Comparison of ENCODE assay signal across 8 cellular contexts in the genomic region with DNA sequence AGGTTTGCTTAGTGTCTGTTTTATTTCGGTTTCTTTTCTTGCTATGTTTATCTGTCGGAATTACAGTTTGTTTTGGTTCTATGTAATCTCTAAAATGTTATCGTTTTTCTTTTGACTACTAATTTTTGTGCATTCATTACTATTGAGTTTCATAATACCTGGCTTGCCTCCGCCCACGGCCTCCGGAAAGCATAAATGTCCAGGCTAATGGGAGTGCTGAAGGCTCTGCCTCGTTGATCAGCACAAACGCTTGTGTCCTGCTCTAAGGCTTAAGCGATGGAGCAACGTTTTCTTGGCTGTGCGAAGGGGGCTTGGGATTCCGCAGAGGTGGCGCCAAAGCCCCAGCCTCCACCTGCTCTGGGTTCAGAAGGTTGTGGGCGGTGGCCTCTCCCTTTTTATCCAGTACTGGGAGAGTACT. TPM values are rescaled to one million over a fixed set of nuclear protein-coding genes. Genes with fewer than 3 reads are reported as not detected.
A peak's percentile ranks its signal among the peaks of the same experiment; 100 is the strongest.
DNase-seq lines count a peak whose midpoint lies in the region; ATAC-seq, FAIRE-seq and TF ChIP-seq lines count a peak whose summit lies in the region.

No MANE protein-coding gene starts in this region.

- no peaks in the 10 kb centered on the region for H3K27me3 ChIP-seq in BLaER1 treated with 17β-estradiol and CSF1 and Interleukin-3, amounts not matched to agents 10 nM and 100 nM
- H3K27me3 ChIP-seq in endothelial cell of umbilical vein (ENCODE audit: control insufficient read depth in 2 of 2, insufficient read depth in 2 of 2, low read length in 2 of 2) (no peaks in the 10 kb centered on the region), pancreas (peaks cover 0 to 75% (median 12%) of the 10 kb centered on the region in 4 donors), aorta (ENCODE audit: control insufficient read depth in 1 of 2, insufficient read depth in 2 of 2, low read length in 1 of 2) (no peaks in the 10 kb centered on the region)

- H4K20me1 ChIP-seq in BLaER1 treated with 17β-estradiol and CSF1 and Interleukin-3, amounts not matched to agents 10 nM and 100 nM = no peaks in the 10 kb centered on the region
- no peaks in the 10 kb centered on the region for H4K20me1 ChIP-seq in endothelial cell of umbilical vein (replicated peaks; ENCODE audit: control insufficient read depth, extremely low read depth, insufficient read depth, low read length)

- CTCF ChIA-PET in endothelial cell of umbilical vein (lab: Charles Lee) = interaction anchor here (0.7 to 6.3 kb wide), 16 partner anchors 9 to 130 kb away, joined by 3 to 77 read pairs (median 19); no protein-coding TSS in a partner anchor

- H3K9ac ChIP-seq in BLaER1 treated with 17β-estradiol and CSF1 and Interleukin-3, amounts not matched to agents 10 nM and 100 nM = peak overlapping the region; percentile 84 to 96 (median 91); a peak in 20 of 22 replicates
- H3K9ac ChIP-seq in SK-N-MC (ENCODE audit: insufficient read length) = peak overlapping the region; percentile 73
- peak overlapping the region; percentile 93 for H3K9ac ChIP-seq in endothelial cell of umbilical vein (replicated peaks; ENCODE audit: extremely low read depth, insufficient read depth, low read length)

- TF ChIP-seq POLR2A in endothelial cell of umbilical vein (IDR thresholded peaks at IDR 0.05; ENCODE audit: low read depth, low read length) = no peak

- ATAC-seq in GM19025 (IDR thresholded peaks at IDR 0.05; ENCODE audit: low read depth, unreplicated experiment) (peak; percentile 16), HG03196 (IDR thresholded peaks at IDR 0.05; ENCODE audit: unreplicated experiment) (peak; percentile 4), pancreas (peak in 2 of 4 donors; percentile 4 to 7), aorta (ENCODE audit: low FRiP score) (no peak)

- FAIRE-seq in endothelial cell of umbilical vein (lab: Jason Lieb, UNC) = no peak
- FAIRE-seq in pancreas (lab: Jason Lieb, UNC) = no peak

- TF ChIP-seq CTCF in endothelial cell of umbilical vein (IDR thresholded peaks at IDR 0.05; ENCODE audit: extremely low read depth in 1 of 2, insufficient read depth in 1 of 2, low read depth in 1 of 2, low read length in 2 of 2) (no peak), pancreas (IDR thresholded peaks at IDR 0.05) (no peak)

- peak overlapping the region; percentile 68 for H2AFZ ChIP-seq in endothelial cell of umbilical vein (ENCODE audit: low read depth, low read length)

- DNase-seq in SK-N-MC (ENCODE audit: low read depth, low spot score) (no peak), endothelial cell of umbilical vein (ENCODE audit: low read depth, low spot score) (no peak), pancreas (no peak), aorta (no peak), activated gamma-delta T cell (lab: John Stamatoyannopoulos, UW) (no peak)

- H3K4me2 ChIP-seq in BLaER1 treated with 17β-estradiol and CSF1 and Interleukin-3, amounts not matched to agents 10 nM and 100 nM = peak overlapping the region; percentile 80 to 97 (median 94)
- peak overlapping the region; percentile 98 for H3K4me2 ChIP-seq in endothelial cell of umbilical vein (ENCODE audit: insufficient read depth, low read length)

- dilution Hi-C loops in endothelial cell of umbilical vein (cut with MboI; ENCODE audit: extremely low pct_ligation_motif_present, low sequenced_read_pairs) = no loop called here

- H3K79me2 ChIP-seq in endothelial cell of umbilical vein (ENCODE audit: control insufficient read depth, insufficient read depth, low read length) = peaks cover 17% of the 10 kb centered on the region

- intact Hi-C loops in endothelial cell of umbilical vein (cut with micrococcal nuclease) (loop anchor here (1.0 kb wide), 2 partner anchors 14 to 18 kb away; no protein-coding TSS in a partner anchor), pancreas (cut with DNase I) (no loop called here), aorta (cut with DNase I) (no loop called here)

- H3K9me3 ChIP-seq in BLaER1 treated with 17β-estradiol and CSF1 and Interleukin-3, amounts not matched to agents 10 nM and 100 nM (replicated peaks in 1 of 11) = no peaks in the 10 kb centered on the region
- H3K9me3 ChIP-seq in SK-N-MC (ENCODE audit: low read depth, low read length) (no peaks in the 10 kb centered on the region), endothelial cell of umbilical vein (replicated peaks; ENCODE audit: control insufficient read depth, insufficient read depth, low read length) (no peaks in the 10 kb centered on the region), pancreas (no peaks in the 10 kb centered on the region), aorta (ENCODE audit: control insufficient read depth, low read length) (no peaks in the 10 kb centered on the region)

- H3K4me1 ChIP-seq in BLaER1 treated with 17β-estradiol and CSF1 and Interleukin-3, amounts not matched to agents 10 nM and 100 nM = peaks cover 23 to 34% (median 30%) of the 10 kb centered on the region in 10 experiments
- peaks cover 19% of the 10 kb centered on the region for H3K4me1 ChIP-seq in endothelial cell of umbilical vein (ENCODE audit: control insufficient read depth, extremely low read depth, insufficient read depth, low read length)
- H3K4me1 ChIP-seq in pancreas = no peaks in the 10 kb centered on the region
- H3K4me1 ChIP-seq in aorta (ENCODE audit: control insufficient read depth in 1 of 2, insufficient read depth in 2 of 2, low read length in 2 of 2) = no peaks in the 10 kb centered on the region

- WGBS in pancreas, 2 donors = 15 to 19% methylated on average over 14 of the region's 14 CpGs
- 66 to 70% methylated on average over 14 of the region's 14 CpGs for WGBS in aorta, 2 donors

- H3K27ac ChIP-seq in BLaER1 treated with 17β-estradiol and CSF1 and Interleukin-3, amounts not matched to agents 10 nM and 100 nM = peak overlapping the region; percentile 91 to 98 (median 95); a peak in 20 of 22 replicates
- H3K27ac ChIP-seq in SK-N-MC (no peak overlapping the region), endothelial cell of umbilical vein (ENCODE audit: insufficient read depth, low read depth, low read length) (peak overlapping the region; percentile 93), pancreas (peak overlapping the region in 3 of 4 donors; percentile 49 to 91 (median 81)), aorta (ENCODE audit: low read depth in 1 of 2, low read length in 2 of 2) (no peak overlapping the region)

- no peaks in the 10 kb centered on the region for H3K9me1 ChIP-seq in endothelial cell of umbilical vein (replicated peaks; ENCODE audit: control insufficient read depth, extremely low read depth, insufficient read depth, low read length)

- no TSS peak for BruUV-seq in endothelial cell of umbilical vein (replicated peaks; lab: Mats Ljungman, UMichigan)

- H3K36me3 ChIP-seq in BLaER1 treated with 17β-estradiol and CSF1 and Interleukin-3, amounts not matched to agents 10 nM and 100 nM = no peaks in the 10 kb centered on the region
- H3K36me3 ChIP-seq in SK-N-MC (ENCODE audit: insufficient read depth, low read length) (no peaks in the 10 kb centered on the region), endothelial cell of umbilical vein (ENCODE audit: control insufficient read depth in 2 of 2, extremely low read depth in 1 of 2, insufficient read depth in 2 of 2, low read length in 2 of 2) (no peaks in the 10 kb centered on the region), pancreas (no peaks in the 10 kb centered on the region), aorta (ENCODE audit: control insufficient read depth in 1 of 2, insufficient read depth in 2 of 2, low read length in 1 of 2) (no peaks in the 10 kb centered on the region)

- POLR2A ChIA-PET in endothelial cell of umbilical vein (lab: Charles Lee) = interaction anchor here (0.6 to 1.5 kb wide), 4 partner anchors 12 to 71 kb away, joined by 3 to 9 read pairs (median 6); no protein-coding TSS in a partner anchor

- H3K4me3 ChIP-seq in BLaER1 treated with 17β-estradiol and CSF1 and Interleukin-3, amounts not matched to agents 10 nM and 100 nM = peak overlapping the region; percentile 69 to 79 (median 74)
- peak overlapping the region; percentile 93 for H3K4me3 ChIP-seq in SK-N-MC
- H3K4me3 ChIP-seq in endothelial cell of umbilical vein (replicated peaks in 1 of 3; ENCODE audit: insufficient read depth in 1 of 3, low read depth in 1 of 3, low read length in 3 of 3) = peak overlapping the region; percentile 36 to 83 (median 65)
- peak overlapping the region in 2 of 4 donors; percentile 18 to 48 for H3K4me3 ChIP-seq in pancreas
- no peak overlapping the region for H3K4me3 ChIP-seq in aorta (ENCODE audit: low read length in 2 of 2)

TF ChIP-seq in endothelial cell of umbilical vein, 7 proteins besides CTCF, POLR2A, EP300 and RAD21:
- TF ChIP-seq JUN (IDR thresholded peaks at IDR 0.05; ENCODE audit: borderline replicate concordance, insufficient read depth, insufficient read length, low read depth) (no peak), GATA2 (IDR thresholded peaks at IDR 0.05; ENCODE audit: insufficient read depth, insufficient read length, low read depth, low read length) (no peak), EZH2 (IDR thresholded peaks at IDR 0.05; ENCODE audit: borderline replicate concordance, low read depth, low read length, severe bottlenecking) (no peak), POLR2AphosphoS5 (IDR thresholded peaks at IDR 0.05; ENCODE audit: insufficient read depth, low read depth, low read length) (no peak), FOS (IDR thresholded peaks at IDR 0.05; ENCODE audit: borderline replicate concordance, insufficient read depth, low read length) (no peak), MYC (IDR thresholded peaks at IDR 0.05; ENCODE audit: low read depth, low read length) (no peak)
- TF ChIP-seq, protein P1, sequence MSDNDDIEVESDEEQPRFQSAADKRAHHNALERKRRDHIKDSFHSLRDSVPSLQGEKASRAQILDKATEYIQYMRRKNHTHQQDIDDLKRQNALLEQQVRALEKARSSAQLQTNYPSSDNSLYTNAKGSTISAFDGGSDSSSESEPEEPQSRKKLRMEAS (IDR thresholded peaks at IDR 0.05; ENCODE audit: insufficient read depth, insufficient read length) = no peak

RNA-seq across cellular contexts. Expression of gene ANXA2R, which starts 19.8 kb away (rescaled TPM):
- 6.6 and 8.1 TPM in 2 replicates for total RNA-seq in endothelial cell of umbilical vein
- polyA plus RNA-seq in endothelial cell of umbilical vein = 10.4 and 11.1 TPM in 2 replicates
- 8.6 and 9.1 TPM in 2 replicates for polyA plus RNA-seq in endothelial cell of umbilical vein (2011; cell fraction: cytosol; rRNA removed)
- polyA plus RNA-seq in endothelial cell of umbilical vein (2011; cell fraction: nucleus; rRNA removed) = 6.8 and 7.3 TPM in 2 replicates
- 3.9 and 4.3 TPM in 2 replicates for polyA plus RNA-seq in endothelial cell of umbilical vein (2012)
- 7.2 and 7.3 TPM in 2 replicates for polyA minus RNA-seq in endothelial cell of umbilical vein
- 1.2 TPM for polyA minus RNA-seq in endothelial cell of umbilical vein (2011; cell fraction: cytosol; rRNA and poly(A)+ RNA removed)
- polyA minus RNA-seq in endothelial cell of umbilical vein (2011; cell fraction: nucleus; rRNA and poly(A)+ RNA removed) = 12.9 and 14.0 TPM in 2 replicates
- total RNA-seq in pancreas = under 1 TPM; 0.32 to 0.90 (median 0.47) TPM
- polyA plus RNA-seq in pancreas = 1 to 10 TPM in 1 of 2 donors, under 1 TPM in 1; 0.87 to 1.9 TPM
- total RNA-seq in aorta = 1 to 10 TPM; 2.7 to 6.4 TPM
- polyA plus RNA-seq in aorta = 1 to 10 TPM in 1 of 2 donors, under 1 TPM in 1; 0.38 to 3.6 TPM

Comparison
In these comparisons a context has a peak if more than half of its experiments do, and no peak if none do; other contexts are left out.
1. H3K27ac ChIP-seq: peak in BLaER1 treated with 17β-estradiol and CSF1 and Interleukin-3, amounts not matched to agents 10 nM and 100 nM (11 of 11), endothelial cell of umbilical vein (single experiment) and pancreas (3 of 4); none in SK-N-MC (single experiment) and aorta (0 of 2).
2. H3K4me3 ChIP-seq: peak in BLaER1 treated with 17β-estradiol and CSF1 and Interleukin-3, amounts not matched to agents 10 nM and 100 nM (10 of 10), SK-N-MC (single experiment) and endothelial cell of umbilical vein (3 of 3); none in aorta (0 of 2).
3. Peak in every context shown above with its lines, with median percentiles within 50 percentile points of each other: H3K9ac ChIP-seq.